In genomic region chr17:59361916-59362810, GRCh38 we compare ENCODE assay signal across 8 cellular contexts. TPM values are rescaled to one million over a fixed set of nuclear protein-coding genes. Genes with fewer than 3 reads are reported as not detected.
A peak's percentile ranks its signal among the peaks of the same experiment; 100 is the strongest.
DNase-seq lines count a peak whose midpoint lies in the region; ATAC-seq and TF ChIP-seq lines count a peak whose summit lies in the region.

No MANE protein-coding gene starts in this region.

- no peaks in the 10 kb centered on the region for H3K9me3 Mint-ChIP-seq in stimulated activated memory B cell treated with anti-CD40 and anti-IgM and Interleukin-4, amounts not matched to agents 10 μg/mL and 1 μg/mL and 100 μg/mL, for 72 hours

- peak overlapping the region; percentile 40 for H3K4me3 Mint-ChIP-seq in stimulated activated memory B cell treated with anti-CD40 and anti-IgM and Interleukin-4, amounts not matched to agents 10 μg/mL and 1 μg/mL and 100 μg/mL, for 72 hours

- peaks cover 22% of the 10 kb centered on the region for H3K36me3 Mint-ChIP-seq in stimulated activated memory B cell treated with anti-CD40 and anti-IgM and Interleukin-4, amounts not matched to agents 10 μg/mL and 1 μg/mL and 100 μg/mL, for 72 hours

- no peak overlapping the region for H3K4me3 ChIP-seq in AG09309 (ENCODE audit: control insufficient read depth, low read depth, low read length)

- H3K4me1 Mint-ChIP-seq in stimulated activated memory B cell treated with anti-CD40 and anti-IgM and Interleukin-4, amounts not matched to agents 10 μg/mL and 1 μg/mL and 100 μg/mL, for 72 hours = peaks cover 81% of the 10 kb centered on the region

- no peak for TF ChIP-seq CTCF in AG09309 (IDR thresholded peaks at IDR 0.05; ENCODE audit: control insufficient read depth, insufficient read depth, low read depth, low read length, missing control alignments)

- ATAC-seq in GM19324 (IDR thresholded peaks at IDR 0.05; ENCODE audit: low FRiP score, unreplicated experiment) (peak; percentile 48), left lobe of liver (no peak)
- ATAC-seq in stimulated activated memory B cell treated with anti-CD40 and anti-IgM and Interleukin-4, amounts not matched to agents 10 μg/mL and 1 μg/mL and 100 μg/mL, for 72 hours = peak; percentile 94

- DNase-seq in AG09309 (ENCODE audit: low read depth) (peak; percentile 74), M059J (ENCODE audit: low read depth) (peak; percentile 95), glomerular visceral epithelial cell (ENCODE audit: extremely low spot score) (peak; percentile 84), left lobe of liver (ENCODE audit: low spot score) (no peak), DMS153 treated with DMSO at 0.1 percent for 48 hours (lab: John Stamatoyannopoulos, UW; ENCODE audit: unreplicated experiment) (no peak)
- peak; percentile 74 for DNase-seq in activated effector memory CD4-positive, alpha-beta T cell treated with anti-CD3 and anti-CD28 coated beads, Interleukin-2, amount 50 U/mL, for 16 hours

- H3K27ac Mint-ChIP-seq in stimulated activated memory B cell treated with anti-CD40 and anti-IgM and Interleukin-4, amounts not matched to agents 10 μg/mL and 1 μg/mL and 100 μg/mL, for 72 hours = peak overlapping the region; percentile 84

- H3K27me3 Mint-ChIP-seq in stimulated activated memory B cell treated with anti-CD40 and anti-IgM and Interleukin-4, amounts not matched to agents 10 μg/mL and 1 μg/mL and 100 μg/mL, for 72 hours = no peaks in the 10 kb centered on the region

RNA-seq across cellular contexts. Expression of gene YPEL2, which starts 30.7 kb away (rescaled TPM):
- 1.7 and 2.7 TPM in 2 replicates for total RNA-seq in M059J (2014; rRNA removed; shearing (Covaris generic))
- 18.9 TPM for total RNA-seq in left lobe of liver

Comparison
In these comparisons a context has a peak if more than half of its experiments do, and no peak if none do; other contexts are left out.
1. DNase-seq: peak in AG09309 (single experiment), M059J (single experiment), activated effector memory CD4-positive, alpha-beta T cell treated with anti-CD3 and anti-CD28 coated beads, Interleukin-2, amount 50 U/mL, for 16 hours (single experiment) and glomerular visceral epithelial cell (single experiment); none in left lobe of liver (single experiment) and DMS153 treated with DMSO at 0.1 percent for 48 hours (single experiment).